ENCODE assay signal across 10 cellular contexts in the genomic region with DNA sequence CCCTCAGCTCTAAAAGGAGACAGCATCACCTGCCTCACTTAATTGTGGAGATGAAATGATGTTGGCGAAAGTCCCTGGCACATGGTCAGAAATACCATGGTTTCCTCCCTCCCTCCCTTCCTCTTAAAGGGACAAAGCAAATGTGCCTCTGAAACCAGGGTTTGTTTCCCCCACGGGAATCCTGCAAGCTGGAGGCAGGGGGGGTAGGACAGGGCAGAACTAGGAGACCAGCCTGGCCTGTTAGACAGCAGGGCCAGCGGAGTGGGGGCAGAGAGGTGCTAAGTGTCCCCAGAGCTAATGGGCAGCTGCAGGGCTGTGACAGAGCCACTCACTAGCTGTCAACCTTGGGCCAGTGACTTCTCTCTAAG. TPM values are rescaled to one million over a fixed set of nuclear protein-coding genes. Genes with fewer than 3 reads are reported as not detected.
DNase-seq lines count a peak whose midpoint lies in the region; ATAC-seq and TF ChIP-seq lines count a peak whose summit lies in the region.
"Had no signal": no experiment of that assay in that cellular context is flagged by ENCODE, and none has a peak within 500 bp of the region (broad histone marks: within the 10 kb centered on the region; RNA-seq: fewer than 3 reads in every experiment).

No MANE protein-coding gene starts in this region.

- H3K9me3 Mint-ChIP-seq in activated T-helper 1 cell treated with anti-CD3 and anti-CD28 coated beads, Interleukin-12 subunit alpha, Interleukin-12 subunit beta, Interleukin-2, Interleukin-4 antibody, amounts not matched to agents 30 ng/mL and 10 ng/mL and 1 ng/mL, durations not matched to agents 14 hours and 24 hours and 36 hours: no peaks in the 10 kb centered on the region
- H3K9me3 Mint-ChIP-seq: activated T-cell treated with anti-CD3 and anti-CD28 coated beads, Interleukin-2, amount 50 U/mL, for 72 hours had no signal

- ATAC-seq in Right ventricle myocardium superior (ENCODE audit: poor library complexity): peak; percentile 8
- no peak for ATAC-seq in GM18505 (IDR thresholded peaks at IDR 0.05; ENCODE audit: unreplicated experiment)

- no peak overlapping the region for H3K4me3 ChIP-seq in HEK293 (ENCODE audit: low read depth, low read length)

- H3K27ac ChIP-seq in HEK293 (ENCODE audit: extremely low read depth, low read depth, low read length): no peak overlapping the region

- H3K4me3 Mint-ChIP-seq in activated T-helper 1 cell treated with anti-CD3 and anti-CD28 coated beads, Interleukin-12 subunit alpha, Interleukin-12 subunit beta, Interleukin-2, Interleukin-4 antibody, amounts not matched to agents 30 ng/mL and 10 ng/mL and 1 ng/mL, durations not matched to agents 14 hours and 24 hours and 36 hours: no peak overlapping the region
- H3K4me3 Mint-ChIP-seq: activated T-cell treated with anti-CD3 and anti-CD28 coated beads, Interleukin-2, amount 50 U/mL, for 72 hours had no signal

- no peak for TF ChIP-seq POLR2A in GM18505 (IDR thresholded peaks at IDR 0.05; ENCODE audit: borderline replicate concordance, extremely low read depth, insufficient read depth, insufficient read length)

- peaks cover 3% of the 10 kb centered on the region for H3K36me3 Mint-ChIP-seq in activated T-helper 1 cell treated with anti-CD3 and anti-CD28 coated beads, Interleukin-12 subunit alpha, Interleukin-12 subunit beta, Interleukin-2, Interleukin-4 antibody, amounts not matched to agents 30 ng/mL and 10 ng/mL and 1 ng/mL, durations not matched to agents 14 hours and 24 hours and 36 hours (ENCODE audit: low read depth)

- no peak overlapping the region for H3K27ac Mint-ChIP-seq in activated T-helper 1 cell treated with anti-CD3 and anti-CD28 coated beads, Interleukin-12 subunit alpha, Interleukin-12 subunit beta, Interleukin-2, Interleukin-4 antibody, amounts not matched to agents 30 ng/mL and 10 ng/mL and 1 ng/mL, durations not matched to agents 14 hours and 24 hours and 36 hours
- H3K27ac Mint-ChIP-seq: activated T-cell treated with anti-CD3 and anti-CD28 coated beads, Interleukin-2, amount 50 U/mL, for 72 hours had no signal

- peaks cover 6% of the 10 kb centered on the region; the same call in 1 of the 2 replicates for H3K4me1 ChIP-seq in HEK293 (ENCODE audit: control insufficient read depth, insufficient read depth, low read length)

- peaks cover 41% of the 10 kb centered on the region for H3K4me1 Mint-ChIP-seq in activated T-helper 1 cell treated with anti-CD3 and anti-CD28 coated beads, Interleukin-12 subunit alpha, Interleukin-12 subunit beta, Interleukin-2, Interleukin-4 antibody, amounts not matched to agents 30 ng/mL and 10 ng/mL and 1 ng/mL, durations not matched to agents 14 hours and 24 hours and 36 hours (ENCODE audit: low read depth)

- DNase-seq in astrocyte of the hippocampus (ENCODE audit: low read depth, low spot score) (peak; percentile 25), Right ventricle myocardium superior (peak; percentile 39), renal cortical epithelial cell (ENCODE audit: low read depth) (peak; percentile 31), DMS79 (lab: John Stamatoyannopoulos, UW) (no peak)
- DNase-seq in activated T-helper 1 cell treated with anti-CD3 and anti-CD28 coated beads, Interleukin-12 subunit alpha, Interleukin-12 subunit beta, Interleukin-2, Interleukin-4 antibody, amounts not matched to agents 30 ng/mL and 10 ng/mL and 1 ng/mL, durations not matched to agents 14 hours and 24 hours and 36 hours (ENCODE audit: low spot score): no peak
- no peak for DNase-seq in activated CD4-positive, alpha-beta T cell treated with anti-CD3 and anti-CD28 coated beads, Interleukin-2, amount 50 U/mL, for 4 hours
- DNase-seq: cortex of kidney had no signal

- TF ChIP-seq CTCF in HEK293 (tag by site-specific recombination; IDR thresholded peaks at IDR 0.05): no peak

- CTCF ChIA-PET in HEK293 (lab: Yijun Ruan, JAX): interaction anchor here (0.6 to 7.5 kb wide), 32 partner anchors 9 to 446 kb away, joined by 3 to 118 read pairs (median 6); no protein-coding TSS in a partner anchor

- no peaks in the 10 kb centered on the region for H3K36me3 ChIP-seq in HEK293 (ENCODE audit: control insufficient read depth in 2 of 2, insufficient read depth in 1 of 2, low read length in 2 of 2)

- POLR2A ChIA-PET in HEK293 (lab: Yijun Ruan, JAX): interaction anchor here (0.5 to 1.9 kb wide), 6 partner anchors 41 to 151 kb away, joined by 3 to 7 read pairs (median 4); a partner anchor contains a TSS

- H3K9me3 ChIP-seq in HEK293 (ENCODE audit: control insufficient read depth, insufficient read depth, low read depth, low read length): no peaks in the 10 kb centered on the region

- H3K27me3 Mint-ChIP-seq in activated T-helper 1 cell treated with anti-CD3 and anti-CD28 coated beads, Interleukin-12 subunit alpha, Interleukin-12 subunit beta, Interleukin-2, Interleukin-4 antibody, amounts not matched to agents 30 ng/mL and 10 ng/mL and 1 ng/mL, durations not matched to agents 14 hours and 24 hours and 36 hours (ENCODE audit: insufficient read depth): peaks cover 55% of the 10 kb centered on the region

- intact Hi-C loops in Right ventricle myocardium superior (cut with DNase I): loop anchor here (5.0 kb wide), 1 partner anchor 124 kb away; no protein-coding TSS in a partner anchor
- intact Hi-C loops in activated T-helper 1 cell treated with anti-CD3 and anti-CD28 coated beads, Interleukin-12 subunit alpha, Interleukin-12 subunit beta, Interleukin-2, Interleukin-4 antibody, amounts not matched to agents 30 ng/mL and 10 ng/mL and 1 ng/mL, durations not matched to agents 14 hours and 24 hours and 36 hours (cut with micrococcal nuclease): loop anchor here (1.0 to 2.0 kb wide), 4 partner anchors 21 to 127 kb away; no protein-coding TSS in a partner anchor

TF ChIP-seq in HEK293, 187 proteins besides CTCF, POLR2A, EP300 and RAD21 (continues in another document):
- TF ChIP-seq, protein P1, sequence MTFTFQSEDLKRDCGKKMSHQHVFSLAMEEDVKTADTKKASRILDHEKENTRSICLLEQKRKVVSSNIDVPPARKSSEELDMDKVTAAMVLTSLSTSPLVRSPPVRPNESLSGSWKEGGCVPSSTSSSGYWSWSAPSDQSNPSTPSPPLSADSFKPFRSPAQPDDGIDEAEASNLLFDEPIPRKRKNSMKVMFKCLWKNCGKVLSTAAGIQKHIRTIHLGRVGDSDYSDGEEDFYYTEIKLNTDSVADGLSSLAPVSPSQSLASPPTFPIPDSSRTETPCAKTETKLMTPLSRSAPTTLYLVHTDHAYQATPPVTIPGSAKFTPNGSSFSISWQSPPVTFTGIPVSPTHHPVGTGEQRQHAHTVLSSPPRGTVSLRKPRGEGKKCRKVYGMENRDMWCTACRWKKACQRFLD (tag by site-specific recombination; IDR thresholded peaks at IDR 0.05): no peak
- TF ChIP-seq, protein P2, sequence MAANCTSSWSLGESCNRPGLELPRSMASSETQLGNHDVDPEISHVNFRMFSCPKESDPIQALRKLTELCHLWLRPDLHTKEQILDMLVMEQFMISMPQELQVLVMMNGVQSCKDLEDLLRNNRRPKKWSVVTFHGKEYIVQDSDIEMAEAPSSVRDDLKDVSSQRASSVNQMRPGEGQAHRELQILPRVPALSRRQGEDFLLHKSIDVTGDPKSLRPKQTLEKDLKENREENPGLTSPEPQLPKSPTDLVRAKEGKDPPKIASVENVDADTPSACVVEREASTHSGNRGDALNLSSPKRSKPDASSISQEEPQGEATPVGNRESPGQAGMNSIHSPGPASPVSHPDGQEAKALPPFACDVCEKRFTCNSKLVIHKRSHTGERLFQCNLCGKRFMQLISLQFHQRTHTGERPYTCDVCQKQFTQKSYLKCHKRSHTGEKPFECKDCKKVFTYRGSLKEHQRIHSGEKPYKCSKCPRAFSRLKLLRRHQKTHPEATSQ (tag by site-specific recombination; IDR thresholded peaks at IDR 0.05): no peak
- TF ChIP-seq ZBTB20 (tag by site-specific recombination; IDR thresholded peaks at IDR 0.05): no peak
- TF ChIP-seq OSR2 (tag by site-specific recombination; IDR thresholded peaks at IDR 0.05): no peak
- TF ChIP-seq, protein P3, sequence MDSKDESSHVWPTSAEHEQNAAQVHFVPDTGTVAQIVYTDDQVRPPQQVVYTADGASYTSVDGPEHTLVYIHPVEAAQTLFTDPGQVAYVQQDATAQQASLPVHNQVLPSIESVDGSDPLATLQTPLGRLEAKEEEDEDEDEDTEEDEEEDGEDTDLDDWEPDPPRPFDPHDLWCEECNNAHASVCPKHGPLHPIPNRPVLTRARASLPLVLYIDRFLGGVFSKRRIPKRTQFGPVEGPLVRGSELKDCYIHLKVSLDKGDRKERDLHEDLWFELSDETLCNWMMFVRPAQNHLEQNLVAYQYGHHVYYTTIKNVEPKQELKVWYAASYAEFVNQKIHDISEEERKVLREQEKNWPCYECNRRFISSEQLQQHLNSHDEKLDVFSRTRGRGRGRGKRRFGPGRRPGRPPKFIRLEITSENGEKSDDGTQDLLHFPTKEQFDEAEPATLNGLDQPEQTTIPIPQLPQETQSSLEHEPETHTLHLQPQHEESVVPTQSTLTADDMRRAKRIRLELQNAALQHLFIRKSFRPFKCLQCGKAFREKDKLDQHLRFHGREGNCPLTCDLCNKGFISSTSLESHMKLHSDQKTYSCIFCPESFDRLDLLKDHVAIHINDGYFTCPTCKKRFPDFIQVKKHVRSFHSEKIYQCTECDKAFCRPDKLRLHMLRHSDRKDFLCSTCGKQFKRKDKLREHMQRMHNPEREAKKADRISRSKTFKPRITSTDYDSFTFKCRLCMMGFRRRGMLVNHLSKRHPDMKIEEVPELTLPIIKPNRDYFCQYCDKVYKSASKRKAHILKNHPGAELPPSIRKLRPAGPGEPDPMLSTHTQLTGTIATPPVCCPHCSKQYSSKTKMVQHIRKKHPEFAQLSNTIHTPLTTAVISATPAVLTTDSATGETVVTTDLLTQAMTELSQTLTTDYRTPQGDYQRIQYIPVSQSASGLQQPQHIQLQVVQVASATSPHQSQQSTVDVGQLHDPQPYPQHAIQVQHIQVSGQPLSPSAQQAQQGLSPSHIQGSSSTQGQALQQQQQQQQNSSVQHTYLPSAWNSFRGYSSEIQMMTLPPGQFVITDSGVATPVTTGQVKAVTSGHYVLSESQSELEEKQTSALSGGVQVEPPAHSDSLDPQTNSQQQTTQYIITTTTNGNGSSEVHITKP (tag by site-specific recombination; IDR thresholded peaks at IDR 0.05): no peak
- no peak for TF ChIP-seq ZFHX2 (tag by site-specific recombination; conservative IDR thresholded peaks at IDR 0.05)

RNA-seq across cellular contexts. Expression of a gene that starts 5.7 kb away (rescaled TPM):
- total RNA-seq in Right ventricle myocardium superior (2.4 TPM), renal cortical epithelial cell (0.17 and 3.9 TPM in 2 replicates)
- 0.26 and 0.29 TPM in 2 replicates for total RNA-seq in activated T-helper 1 cell treated with anti-CD3 and anti-CD28 coated beads, Interleukin-12 subunit alpha, Interleukin-12 subunit beta, Interleukin-2, Interleukin-4 antibody, amounts not matched to agents 30 ng/mL and 10 ng/mL and 1 ng/mL, durations not matched to agents 14 hours and 24 hours and 36 hours

RNA-seq across cellular contexts. Expression of a gene that starts 55.5 kb away (rescaled TPM):
- 10.7 TPM for total RNA-seq in Right ventricle myocardium superior
- 14.1 and 14.3 TPM in 2 replicates for total RNA-seq in renal cortical epithelial cell
- 10.2 and 13.3 TPM in 2 replicates for total RNA-seq in activated T-helper 1 cell treated with anti-CD3 and anti-CD28 coated beads, Interleukin-12 subunit alpha, Interleukin-12 subunit beta, Interleukin-2, Interleukin-4 antibody, amounts not matched to agents 30 ng/mL and 10 ng/mL and 1 ng/mL, durations not matched to agents 14 hours and 24 hours and 36 hours

Comparison
In these comparisons a context has a peak if more than half of its experiments do, and no peak if none do; other contexts are left out.
1. DNase-seq: peak in astrocyte of the hippocampus (single experiment), Right ventricle myocardium superior (single experiment) and renal cortical epithelial cell (single experiment); none in DMS79 (single experiment), activated T-helper 1 cell treated with anti-CD3 and anti-CD28 coated beads, Interleukin-12 subunit alpha, Interleukin-12 subunit beta, Interleukin-2, Interleukin-4 antibody, amounts not matched to agents 30 ng/mL and 10 ng/mL and 1 ng/mL, durations not matched to agents 14 hours and 24 hours and 36 hours (single experiment) and activated CD4-positive, alpha-beta T cell treated with anti-CD3 and anti-CD28 coated beads, Interleukin-2, amount 50 U/mL, for 4 hours (0 of 2).